Comparison of ENCODE assay signal across 10 cellular contexts in genomic region chr17:7839890-7840260, GRCh38. TPM values are rescaled to one million over a fixed set of nuclear protein-coding genes. Genes with fewer than 3 reads are reported as not detected.
DNase-seq lines count a peak whose midpoint lies in the region; ATAC-seq and TF ChIP-seq lines count a peak whose summit lies in the region.
"Had no signal": no experiment of that assay in that cellular context is flagged by ENCODE, and none has a peak within 500 bp of the region (broad histone marks: within the 10 kb centered on the region; RNA-seq: fewer than 3 reads in every experiment).

No MANE protein-coding gene starts in this region.

- H3K27me3 ChIP-seq in testis (no peaks in the 10 kb centered on the region), brain microvascular endothelial cell (replicated peaks) (no peaks in the 10 kb centered on the region)

- H3K4me1 Mint-ChIP-seq in brain (peaks cover 59% of the 10 kb centered on the region), neural crest cell (peaks cover 80% of the 10 kb centered on the region)

- TF ChIP-seq CTCF in brain (conservative IDR thresholded peaks at IDR 0.05) = no peak
- TF ChIP-seq CTCF in neural crest cell (conservative IDR thresholded peaks at IDR 0.05) = no peak
- TF ChIP-seq CTCF in testis (IDR thresholded peaks at IDR 0.05) = no peak
- no peak for TF ChIP-seq CTCF in brain microvascular endothelial cell (IDR thresholded peaks at IDR 0.05; ENCODE audit: low read depth, low read length, missing control alignments)

- TF ChIP-seq POLR2A in testis (IDR thresholded peaks at IDR 0.05) = no peak

- no peak for ATAC-seq in GM18868 (IDR thresholded peaks at IDR 0.05; ENCODE audit: unreplicated experiment)
- ATAC-seq in HG03139 (IDR thresholded peaks at IDR 0.05; ENCODE audit: unreplicated experiment) = no peak
- ATAC-seq: WTC11 had no signal

- H3K9me3 ChIP-seq in testis = no peaks in the 10 kb centered on the region
- H3K9me3 ChIP-seq: HAP-1 had no signal

- intact Hi-C loops in testis (cut with DNase I; ENCODE audit: low total_unique reads) = loop anchor here (5.0 kb wide), 1 partner anchor 312 kb away; the partner anchor contains the start of gene PER1

- H3K27ac ChIP-seq in testis = no peak overlapping the region
- no peak overlapping the region for H3K27ac ChIP-seq in brain microvascular endothelial cell

- DNase-seq in EH (ENCODE audit: low read depth) (peak; percentile 51), MV-4-11 (lab: John Stamatoyannopoulos, UW) (peak; percentile 26), neural crest cell (ENCODE audit: low read depth, low spot score) (no peak), testis (no peak), brain microvascular endothelial cell (no peak)

- H3K4me3 Mint-ChIP-seq in brain = peak overlapping the region; percentile 90 to 99 (median 98)
- H3K4me3 Mint-ChIP-seq in neural crest cell = peak overlapping the region; percentile 93

- H3K9me3 Mint-ChIP-seq in brain (peaks cover 0 to 7% (median 0%) of the 10 kb centered on the region in 5 experiments), neural crest cell (no peaks in the 10 kb centered on the region)
- H3K9me3 Mint-ChIP-seq: WTC11 had no signal

- peaks cover 46% of the 10 kb centered on the region for H3K4me1 ChIP-seq in testis

- H3K36me3 ChIP-seq in testis (ENCODE audit: low read depth, missing control alignments) = no peaks in the 10 kb centered on the region
- peaks cover 3% of the 10 kb centered on the region for H3K36me3 ChIP-seq in brain microvascular endothelial cell (replicated peaks)

- H3K36me3 Mint-ChIP-seq in brain (peaks cover 6% of the 10 kb centered on the region), neural crest cell (ENCODE audit: low read depth) (peaks cover 3% of the 10 kb centered on the region)
- H3K36me3 Mint-ChIP-seq: WTC11 had no signal

- peaks cover 5% of the 10 kb centered on the region for H3K27me3 Mint-ChIP-seq in brain
- peaks cover 18% of the 10 kb centered on the region for H3K27me3 Mint-ChIP-seq in neural crest cell (ENCODE audit: low read depth)

- no peak overlapping the region for H3K4me3 ChIP-seq in testis
- H3K4me3 ChIP-seq in brain microvascular endothelial cell (ENCODE audit: low read depth, low read length) = no peak overlapping the region
- H3K4me3 ChIP-seq: HAP-1 had no signal

- in situ Hi-C loops in brain microvascular endothelial cell (cut with HindIII; ENCODE audit: low pct_ligation_motif_present, low sequenced_read_pairs) = no loop called here

- WGBS in testis, 2 donors = 40 to 46% methylated on average over 2 of the region's 2 CpGs

- H3K27ac Mint-ChIP-seq in brain (peak overlapping the region; percentile 97 to 100 (median 99)), neural crest cell (ENCODE audit: unreplicated experiment) (no peak overlapping the region)
- H3K27ac Mint-ChIP-seq: WTC11 had no signal

RNA-seq across cellular contexts. Expression of gene KDM6B, which starts 5.9 kb away (rescaled TPM):
- polyA plus RNA-seq in brain (ENCODE audit: insufficient read depth, low read depth, low replicate concordance) = 31.8 TPM
- total RNA-seq in neural crest cell = 64.8 and 70.2 TPM in 2 replicates
- total RNA-seq in testis = 10 to 100 TPM; 38.0 to 41.8 TPM
- 27.8 TPM for polyA plus RNA-seq in testis (ENCODE audit: insufficient read depth, low read depth, low replicate concordance)

RNA-seq across cellular contexts. Expression of gene TMEM88, which starts 15.0 kb away (rescaled TPM):
- polyA plus RNA-seq in brain (ENCODE audit: insufficient read depth, low read depth, low replicate concordance) (9.8 TPM), testis (ENCODE audit: insufficient read depth, low read depth, low replicate concordance) (6.8 TPM)
- total RNA-seq in neural crest cell (6.7 and 8.4 TPM in 2 replicates), testis (1 to 10 TPM; 4.6 to 7.4 TPM)

RNA-seq across cellular contexts. Expression of gene NAA38, which starts 17.5 kb away (rescaled TPM):
- polyA plus RNA-seq in brain (ENCODE audit: insufficient read depth, low read depth, low replicate concordance) (262 TPM), testis (ENCODE audit: insufficient read depth, low read depth, low replicate concordance) (102 TPM)
- total RNA-seq in neural crest cell (83.4 and 87.2 TPM in 2 replicates), testis (10 to 100 TPM; 72.3 to 83.1 TPM)

RNA-seq across cellular contexts. Expression of gene CYB5D1, which starts 17.9 kb away (rescaled TPM):
- 11.5 TPM for polyA plus RNA-seq in brain (ENCODE audit: insufficient read depth, low read depth, low replicate concordance)
- total RNA-seq in neural crest cell = 12.7 and 13.3 TPM in 2 replicates
- 10 to 100 TPM in 1 of 2 donors, 1 to 10 TPM in 1; 9.9 to 10.1 TPM for total RNA-seq in testis
- polyA plus RNA-seq in testis (ENCODE audit: insufficient read depth, low read depth, low replicate concordance) = 12.8 TPM

RNA-seq across cellular contexts. Expression of gene CHD3, which starts 48.7 kb away (rescaled TPM):
- polyA plus RNA-seq in brain (ENCODE audit: insufficient read depth, low read depth, low replicate concordance) = 76.2 TPM
- total RNA-seq in neural crest cell = 53.3 and 59.7 TPM in 2 replicates
- 100 to 1,000 TPM; 111 to 123 TPM for total RNA-seq in testis
- polyA plus RNA-seq in testis (ENCODE audit: insufficient read depth, low read depth, low replicate concordance) = 62.3 TPM

Comparison
In these comparisons a context has a peak if more than half of its experiments do, and no peak if none do; other contexts are left out.
1. DNase-seq: peak in EH (single experiment) and MV-4-11 (single experiment); none in neural crest cell (single experiment), testis (single experiment) and brain microvascular endothelial cell (single experiment).